9 cellular contexts compared by ENCODE assay signal in the genomic region with DNA sequence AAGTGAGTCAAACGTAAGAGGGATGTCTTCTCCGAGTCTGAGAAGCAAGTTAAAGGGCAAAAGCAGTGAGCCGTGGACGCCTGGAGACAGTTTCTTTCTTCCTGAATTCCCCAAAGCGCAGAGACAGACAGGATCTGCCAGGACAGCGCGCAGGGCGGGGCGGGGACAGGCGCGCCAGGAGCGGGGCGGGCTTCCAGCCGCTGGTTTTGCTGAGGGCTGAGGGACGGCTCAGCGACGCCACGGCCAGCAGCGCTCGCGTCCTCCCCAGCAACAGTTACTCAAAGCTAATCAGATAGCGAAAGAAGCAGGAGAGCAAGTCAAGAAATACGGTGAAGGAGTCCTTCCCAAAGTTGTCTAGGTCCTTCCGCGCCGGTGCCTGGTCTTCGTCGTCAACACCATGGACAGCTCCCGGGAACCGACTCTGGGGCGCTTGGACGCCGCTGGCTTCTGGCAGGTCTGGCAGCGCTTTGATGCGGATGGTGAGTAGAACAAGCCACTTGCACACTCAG. TPM values are rescaled to one million over a fixed set of nuclear protein-coding genes. Genes with fewer than 3 reads are reported as not detected.
DNase-seq lines count a peak whose midpoint lies in the region; ATAC-seq and TF ChIP-seq lines count a peak whose summit lies in the region.
"Had no signal": no experiment of that assay in that cellular context is flagged by ENCODE, and none has a peak within 500 bp of the region (broad histone marks: within the 10 kb centered on the region; RNA-seq: fewer than 3 reads in every experiment).

A gene with protein sequence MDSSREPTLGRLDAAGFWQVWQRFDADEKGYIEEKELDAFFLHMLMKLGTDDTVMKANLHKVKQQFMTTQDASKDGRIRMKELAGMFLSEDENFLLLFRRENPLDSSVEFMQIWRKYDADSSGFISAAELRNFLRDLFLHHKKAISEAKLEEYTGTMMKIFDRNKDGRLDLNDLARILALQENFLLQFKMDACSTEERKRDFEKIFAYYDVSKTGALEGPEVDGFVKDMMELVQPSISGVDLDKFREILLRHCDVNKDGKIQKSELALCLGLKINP (plus strand): TSS at position 209 of the 509 bp plus-strand sequence. CDS start 189 bp downstream, at position 398.

- H3K27me3 ChIP-seq in brain microvascular endothelial cell (replicated peaks) (no peaks in the 10 kb centered on the region), spleen (replicated peaks in 1 of 7) (peaks cover 0 to 86% (median 28%) of the 10 kb centered on the region in 7 donors)
- H3K27me3 ChIP-seq: BLaER1 treated with 17β-estradiol and CSF1 and Interleukin-3, amounts not matched to agents 10 nM and 100 nM had no signal

- no peak for TF ChIP-seq POLR2A in spleen (IDR thresholded peaks at IDR 0.05)

- H3K9me3 ChIP-seq in spleen, result no peaks in the 10 kb centered on the region
- H3K9me3 ChIP-seq: BLaER1 treated with 17β-estradiol and CSF1 and Interleukin-3, amounts not matched to agents 10 nM and 100 nM had no signal

- intact Hi-C loops in spleen (cut with DNase I; ENCODE audit: low total_unique reads), result no loop called here

- no peak for ATAC-seq in activated CD4-positive, CD25-positive, alpha-beta regulatory T cell treated with anti-CD3 and anti-CD28 coated beads, Interleukin-2, amount 50 U/mL, for 24 hours

- 7 to 12% (median 9%) methylated on average over 26 to 35 of the region's 35 CpGs for WGBS in spleen, 5 donors

- H3K4me3 ChIP-seq in brain microvascular endothelial cell (ENCODE audit: low read depth, low read length), result peak within 1 kb of the TSS; percentile 23
- peak within 1 kb of the TSS in 1 of 8 donors; percentile 38 for H3K4me3 ChIP-seq in spleen
- H3K4me3 ChIP-seq: BLaER1 treated with 17β-estradiol and CSF1 and Interleukin-3, amounts not matched to agents 10 nM and 100 nM had no signal

- in situ Hi-C loops in brain microvascular endothelial cell (cut with HindIII; ENCODE audit: low pct_ligation_motif_present, low sequenced_read_pairs), result no loop called here

- DNase-seq in activated CD4-positive, CD25-positive, alpha-beta regulatory T cell treated with anti-CD3 and anti-CD28 coated beads, Interleukin-2, amount 50 U/mL, for 72 hours, result peak; percentile 33
- peak; percentile 75 for DNase-seq in SHP77 treated with DMSO at 0.1 percent for 48 hours (lab: John Stamatoyannopoulos, UW)
- peak; percentile 56 for DNase-seq in brain microvascular endothelial cell
- peak; percentile 89 for DNase-seq in iPS-NIHi7 (ENCODE audit: extremely low spot score)
- DNase-seq in stimulated activated CD4-positive, alpha-beta T cell treated with anti-CD3 and anti-CD28 coated beads, Interleukin-12 subunit alpha, Interleukin-12 subunit beta, amount 100 ng/mL, for 4 hours, result peak; percentile 37
- DNase-seq in central memory CD4-positive, alpha-beta T cell, result no peak
- DNase-seq in spleen, result no peak

- no peak within 1 kb of the TSS for H3K27ac ChIP-seq in brain microvascular endothelial cell
- no peak within 1 kb of the TSS for H3K27ac ChIP-seq in spleen
- H3K27ac ChIP-seq: BLaER1 treated with 17β-estradiol and CSF1 and Interleukin-3, amounts not matched to agents 10 nM and 100 nM had no signal

- no peaks in the 10 kb centered on the region for H3K36me3 ChIP-seq in brain microvascular endothelial cell (replicated peaks)
- H3K36me3 ChIP-seq in spleen, result no peaks in the 10 kb centered on the region
- H3K36me3 ChIP-seq: BLaER1 treated with 17β-estradiol and CSF1 and Interleukin-3, amounts not matched to agents 10 nM and 100 nM had no signal

- H3K4me1 ChIP-seq in spleen, result peaks cover 0 to 5% (median 0%) of the 10 kb centered on the region in 6 donors

- TF ChIP-seq CTCF in brain microvascular endothelial cell (IDR thresholded peaks at IDR 0.05; ENCODE audit: low read depth, low read length, missing control alignments), result no peak
- no peak for TF ChIP-seq CTCF in spleen (IDR thresholded peaks at IDR 0.05 in 8 of 11, conservative IDR thresholded peaks at IDR 0.05 in 3 of 11)

RNA-seq across cellular contexts. Expression of the gene that starts here (rescaled TPM):
- total RNA-seq in spleen, result not detected
- not detected for polyA plus RNA-seq in spleen

Comparison
In these comparisons a context has a peak if more than half of its experiments do, and no peak if none do; other contexts are left out.
1. DNase-seq: peak in activated CD4-positive, CD25-positive, alpha-beta regulatory T cell treated with anti-CD3 and anti-CD28 coated beads, Interleukin-2, amount 50 U/mL, for 72 hours (single experiment), SHP77 treated with DMSO at 0.1 percent for 48 hours (single experiment), brain microvascular endothelial cell (single experiment), iPS-NIHi7 (single experiment) and stimulated activated CD4-positive, alpha-beta T cell treated with anti-CD3 and anti-CD28 coated beads, Interleukin-12 subunit alpha, Interleukin-12 subunit beta, amount 100 ng/mL, for 4 hours (single experiment); none in central memory CD4-positive, alpha-beta T cell (single experiment) and spleen (single experiment).